In the genomic region with DNA sequence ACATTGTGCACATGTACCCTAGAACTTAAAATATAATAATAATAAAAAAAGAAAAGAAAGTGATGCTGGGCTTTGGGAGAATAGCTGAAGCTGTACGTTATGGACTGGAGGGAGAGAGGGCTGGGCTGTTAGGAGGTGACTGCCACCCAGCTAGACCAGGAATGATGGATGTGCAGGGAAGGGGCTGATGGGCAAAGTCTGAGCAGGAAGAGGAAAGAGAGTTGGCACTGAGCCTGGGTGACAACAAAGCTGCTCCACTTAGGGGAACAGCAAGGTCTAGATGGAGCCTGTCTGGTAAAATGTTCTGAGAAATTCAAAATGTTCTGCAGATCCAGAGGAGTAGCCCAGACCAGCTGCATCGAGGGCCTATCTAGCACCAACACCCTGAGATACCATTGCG, we compare ENCODE assay signal across 18 cellular contexts. TPM values are rescaled to one million over a fixed set of nuclear protein-coding genes. Genes with fewer than 3 reads are reported as not detected.
DNase-seq lines count a peak whose midpoint lies in the region; TF ChIP-seq lines count a peak whose summit lies in the region.
"Had no signal": no experiment of that assay in that cellular context is flagged by ENCODE, and none has a peak within 500 bp of the region (broad histone marks: within the 10 kb centered on the region; RNA-seq: fewer than 3 reads in every experiment).

No MANE protein-coding gene starts in this region.

- no peak overlapping the region for H3K9ac ChIP-seq in colonic mucosa (ENCODE audit: low read depth in 2 of 2, low read length in 2 of 2)

- H3K4me3 Mint-ChIP-seq in MCF 10A (ENCODE audit: unreplicated experiment): no peak overlapping the region
- H3K4me3 Mint-ChIP-seq: CD4-positive, alpha-beta memory T cell; IgD-negative memory B cell had no signal

- peaks cover 4% of the 10 kb centered on the region for H3K36me3 Mint-ChIP-seq in MCF 10A (ENCODE audit: insufficient read depth, unreplicated experiment)

- no peaks in the 10 kb centered on the region for H3K27me3 ChIP-seq in colonic mucosa
- H3K27me3 ChIP-seq: BE2C had no signal

- DNase-seq in M059J (ENCODE audit: low read depth) (peak; percentile 9), colonic mucosa (peak; percentile 41), mucosa of gallbladder (ENCODE audit: low spot score) (peak; percentile 31), MCF 10A (ENCODE audit: unreplicated experiment) (no peak), hypothalamus (lab: John Stamatoyannopoulos, UW) (no peak), NCI-H187 treated with DMSO at 0.1 percent for 48 hours (lab: John Stamatoyannopoulos, UW) (no peak)
- no peak for DNase-seq in stimulated activated CD4-positive, alpha-beta T cell treated with anti-CD3 and anti-CD28 coated beads, Interleukin-4, amount 100 ng/mL, for 1 hour
- DNase-seq: BE2C; CD4-positive, alpha-beta memory T cell; COR-L47; DMS153; GF-D8; HCEC 1CT had no signal

- H3K4me1 ChIP-seq in HEK293 (ENCODE audit: control insufficient read depth, insufficient read depth, low read length): no peaks in the 10 kb centered on the region
- no peaks in the 10 kb centered on the region for H3K4me1 ChIP-seq in colonic mucosa
- H3K4me1 ChIP-seq: A549, BE2C had no signal

- H3K9me3 ChIP-seq in HEK293 (ENCODE audit: control insufficient read depth, insufficient read depth, low read depth, low read length): no peaks in the 10 kb centered on the region
- H3K9me3 ChIP-seq in colonic mucosa: no peaks in the 10 kb centered on the region
- H3K9me3 ChIP-seq: BE2C had no signal

- no peaks in the 10 kb centered on the region for H3K9me3 Mint-ChIP-seq in MCF 10A (ENCODE audit: unreplicated experiment)

- H3K4me3 ChIP-seq in HEK293 (ENCODE audit: low read depth, low read length): no peak overlapping the region
- no peak overlapping the region for H3K4me3 ChIP-seq in colonic mucosa
- H3K4me3 ChIP-seq: A549 had no signal

- no peak for TF ChIP-seq CTCF in HEK293 (tag by site-specific recombination; IDR thresholded peaks at IDR 0.05)
- TF ChIP-seq CTCF in colonic mucosa (IDR thresholded peaks at IDR 0.05): no peak
- no peak for TF ChIP-seq CTCF in MCF 10A (IDR thresholded peaks at IDR 0.05; ENCODE audit: unreplicated experiment)

- H3K27ac Mint-ChIP-seq in MCF 10A (ENCODE audit: low read depth, unreplicated experiment): no peak overlapping the region
- H3K27ac Mint-ChIP-seq: CD4-positive, alpha-beta memory T cell; IgD-negative memory B cell had no signal

- H3K4me1 Mint-ChIP-seq in MCF 10A (ENCODE audit: insufficient read depth, unreplicated experiment): no peaks in the 10 kb centered on the region

- H3K36me3 ChIP-seq in HEK293 (ENCODE audit: control insufficient read depth in 2 of 2, insufficient read depth in 1 of 2, low read length in 2 of 2) (no peaks in the 10 kb centered on the region), colonic mucosa (no peaks in the 10 kb centered on the region)
- H3K36me3 ChIP-seq: BE2C had no signal

- no peak overlapping the region for H3K27ac ChIP-seq in HEK293 (ENCODE audit: extremely low read depth, low read depth, low read length)
- H3K27ac ChIP-seq in colonic mucosa: no peak overlapping the region
- H3K27ac ChIP-seq: A549, C4-2B, HL-60 had no signal

- POLR2A ChIA-PET in HEK293 (lab: Yijun Ruan, JAX) (no interaction called here), MCF 10A (lab: Yijun Ruan, JAX) (interaction anchor here (0.9 kb wide), 1 partner anchor 9 kb away, joined by 4 read pairs; no protein-coding TSS in a partner anchor)

- CTCF ChIA-PET in HEK293 (lab: Yijun Ruan, JAX) (no interaction called here), MCF 10A (lab: Yijun Ruan, JAX) (interaction anchor here (0.6 to 0.8 kb wide), 2 partner anchors 9 to 178 kb away, joined by 3 read pairs; no protein-coding TSS in a partner anchor)

- intact Hi-C loops in colonic mucosa (cut with DNase I): no loop called here
- intact Hi-C loops in MCF 10A (cut with micrococcal nuclease): no loop called here

- no TSS peak for BruUV-seq in MCF 10A (replicated peaks; lab: Mats Ljungman, UMichigan)

- H3K27me3 Mint-ChIP-seq in MCF 10A (ENCODE audit: insufficient read depth, unreplicated experiment): no peaks in the 10 kb centered on the region

TF ChIP-seq in HEK293, 187 proteins besides CTCF, POLR2A, EP300 and RAD21:
- TF ChIP-seq ZBTB7A (tag by site-specific recombination; IDR thresholded peaks at IDR 0.05; ENCODE audit: low read depth) (no peak), ZNF292 (tag by site-specific recombination; IDR thresholded peaks at IDR 0.05; ENCODE audit: borderline replicate concordance, low read depth) (no peak), ZNF223 (tag by site-specific recombination; IDR thresholded peaks at IDR 0.05) (no peak), ZNF747 (tag by site-specific recombination; IDR thresholded peaks at IDR 0.05) (no peak), ZBTB17 (tag by site-specific recombination; IDR thresholded peaks at IDR 0.05) (0 out of 2 replicates have a peak, but pooled peaks have one; percentile 19)
- TF ChIP-seq, protein P1, sequence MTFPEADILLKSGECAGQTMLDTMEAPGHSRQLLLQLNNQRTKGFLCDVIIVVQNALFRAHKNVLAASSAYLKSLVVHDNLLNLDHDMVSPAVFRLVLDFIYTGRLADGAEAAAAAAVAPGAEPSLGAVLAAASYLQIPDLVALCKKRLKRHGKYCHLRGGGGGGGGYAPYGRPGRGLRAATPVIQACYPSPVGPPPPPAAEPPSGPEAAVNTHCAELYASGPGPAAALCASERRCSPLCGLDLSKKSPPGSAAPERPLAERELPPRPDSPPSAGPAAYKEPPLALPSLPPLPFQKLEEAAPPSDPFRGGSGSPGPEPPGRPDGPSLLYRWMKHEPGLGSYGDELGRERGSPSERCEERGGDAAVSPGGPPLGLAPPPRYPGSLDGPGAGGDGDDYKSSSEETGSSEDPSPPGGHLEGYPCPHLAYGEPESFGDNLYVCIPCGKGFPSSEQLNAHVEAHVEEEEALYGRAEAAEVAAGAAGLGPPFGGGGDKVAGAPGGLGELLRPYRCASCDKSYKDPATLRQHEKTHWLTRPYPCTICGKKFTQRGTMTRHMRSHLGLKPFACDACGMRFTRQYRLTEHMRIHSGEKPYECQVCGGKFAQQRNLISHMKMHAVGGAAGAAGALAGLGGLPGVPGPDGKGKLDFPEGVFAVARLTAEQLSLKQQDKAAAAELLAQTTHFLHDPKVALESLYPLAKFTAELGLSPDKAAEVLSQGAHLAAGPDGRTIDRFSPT (tag by site-specific recombination; IDR thresholded peaks at IDR 0.05): no peak
TF ChIP-seq in HEK293: peak in this region for 1.

RNA-seq across cellular contexts. Expression of a gene that starts 32.3 kb away (rescaled TPM):
- 4.9 and 11.1 TPM in 2 replicates for total RNA-seq in M059J (2014; rRNA removed; shearing (Covaris generic))
- total RNA-seq in colonic mucosa (10 to 100 TPM; 36.7 to 48.1 TPM), mucosa of gallbladder (53.0 TPM), MCF 10A (2022) (31.8 and 32.1 TPM in 2 replicates)

Comparison
In these comparisons a context has a peak if more than half of its experiments do, and no peak if none do; other contexts are left out.
1. DNase-seq: peak in M059J (single experiment), colonic mucosa (single experiment) and mucosa of gallbladder (single experiment); none in MCF 10A (single experiment), hypothalamus (0 of 51), stimulated activated CD4-positive, alpha-beta T cell treated with anti-CD3 and anti-CD28 coated beads, Interleukin-4, amount 100 ng/mL, for 1 hour (single experiment) and NCI-H187 treated with DMSO at 0.1 percent for 48 hours (single experiment).